9 cellular contexts compared by ENCODE assay signal in the genomic region with DNA sequence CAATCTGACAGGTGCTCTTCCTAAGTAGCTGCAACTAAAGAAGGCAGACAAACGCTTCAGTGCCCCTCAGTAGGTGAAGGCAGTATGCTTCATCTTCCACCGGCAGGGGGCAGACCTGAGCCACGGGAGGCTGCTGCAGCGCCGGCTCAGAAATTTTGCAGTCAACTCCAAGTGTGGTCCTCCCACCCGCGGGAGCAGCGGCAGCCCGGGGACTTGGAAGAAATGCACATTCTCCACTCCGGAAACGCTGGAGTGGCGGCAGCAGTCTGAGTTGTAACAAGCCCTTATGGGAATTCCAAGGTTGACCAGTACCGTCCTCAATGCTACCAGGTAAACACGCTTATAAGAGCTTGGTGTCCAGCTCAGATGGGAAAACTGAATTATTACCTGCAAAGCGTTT. TPM values are rescaled to one million over a fixed set of nuclear protein-coding genes. Genes with fewer than 3 reads are reported as not detected.
DNase-seq lines count a peak whose midpoint lies in the region; ATAC-seq and TF ChIP-seq lines count a peak whose summit lies in the region.
"Had no signal": no experiment of that assay in that cellular context is flagged by ENCODE, and none has a peak within 500 bp of the region (broad histone marks: within the 10 kb centered on the region; RNA-seq: fewer than 3 reads in every experiment).

No MANE protein-coding gene starts in this region.

- H3K4me3 ChIP-seq in OCI-LY1 (ENCODE audit: low read depth, low read length, poor library complexity, severe bottlenecking) (no peak overlapping the region), fibroblast of pulmonary artery (replicated peaks; ENCODE audit: low read depth, low read length) (no peak overlapping the region), neural progenitor cell (no peak overlapping the region)
- H3K4me3 ChIP-seq: SK-N-MC had no signal

- peaks cover 19% of the 10 kb centered on the region for H3K4me1 Mint-ChIP-seq in neural progenitor cell

- H3K27ac ChIP-seq in OCI-LY1 (ENCODE audit: low read depth, low read length, poor library complexity, severe bottlenecking) = no peak overlapping the region
- no peak overlapping the region for H3K27ac ChIP-seq in neural progenitor cell
- H3K27ac ChIP-seq: SK-N-MC had no signal

- no peak overlapping the region for H3K4me3 Mint-ChIP-seq in neural progenitor cell

- H3K9me3 Mint-ChIP-seq in neural progenitor cell = no peaks in the 10 kb centered on the region

- TF ChIP-seq CTCF in OCI-LY1 (IDR thresholded peaks at IDR 0.05; ENCODE audit: low read length) (peak; percentile 97), fibroblast of pulmonary artery (IDR thresholded peaks at IDR 0.05; ENCODE audit: low read length, missing control alignments) (peak; percentile 88), neural progenitor cell (IDR thresholded peaks at IDR 0.05) (peak; percentile 95)

- H4K20me1 ChIP-seq in OCI-LY1 (ENCODE audit: insufficient read depth, low read length) (no peaks in the 10 kb centered on the region), neural progenitor cell (ENCODE audit: low read depth) (peaks cover 19% of the 10 kb centered on the region)

- H3K27me3 ChIP-seq in OCI-LY1 (ENCODE audit: insufficient read depth, low read length) (no peaks in the 10 kb centered on the region), neural progenitor cell (peaks cover 51% of the 10 kb centered on the region)

- H3K79me2 ChIP-seq in OCI-LY1 (ENCODE audit: insufficient read depth, low read length) = no peaks in the 10 kb centered on the region
- H3K79me2 ChIP-seq in neural progenitor cell (ENCODE audit: low read depth) = no peaks in the 10 kb centered on the region

- no peaks in the 10 kb centered on the region for H3K36me3 Mint-ChIP-seq in neural progenitor cell

- H2AFZ ChIP-seq in OCI-LY1 (ENCODE audit: low read length) (no peak overlapping the region), neural progenitor cell (replicated peaks) (no peak overlapping the region)

- no peaks in the 10 kb centered on the region for H3K9me3 ChIP-seq in OCI-LY1 (ENCODE audit: low read length)
- H3K9me3 ChIP-seq in neural progenitor cell (ENCODE audit: low read depth) = no peaks in the 10 kb centered on the region

- no peak overlapping the region for H3K27ac Mint-ChIP-seq in neural progenitor cell

- ATAC-seq in GM18873 (IDR thresholded peaks at IDR 0.05; ENCODE audit: low FRiP score, unreplicated experiment) (peak; percentile 73), HG03432 (IDR thresholded peaks at IDR 0.05; ENCODE audit: unreplicated experiment) (peak; percentile 73)

- H3K9ac ChIP-seq in OCI-LY1 (ENCODE audit: low read length) (no peak overlapping the region), neural progenitor cell (no peak overlapping the region)

- peaks cover 40% of the 10 kb centered on the region for H3K27me3 Mint-ChIP-seq in neural progenitor cell (ENCODE audit: insufficient read depth, low read depth)

- H3K36me3 ChIP-seq in OCI-LY1 (ENCODE audit: insufficient read depth, low read length) (no peaks in the 10 kb centered on the region), neural progenitor cell (no peaks in the 10 kb centered on the region)

- H3F3A ChIP-seq in OCI-LY1 (ENCODE audit: insufficient read depth, low read length) (no peaks in the 10 kb centered on the region), neural progenitor cell (ENCODE audit: low read depth) (peaks cover 5% of the 10 kb centered on the region)

- H3K9me2 ChIP-seq in OCI-LY1 (ENCODE audit: low read depth, low read length) = no peaks in the 10 kb centered on the region

- no peak overlapping the region for H3K4me2 ChIP-seq in OCI-LY1 (ENCODE audit: low read length)
- no peak overlapping the region for H3K4me2 ChIP-seq in neural progenitor cell

- DNase-seq in C1 segment of cervical spinal cord (lab: John Stamatoyannopoulos, UW) (peak in 11 of 14 donors; percentile 3 to 72 (median 44)), fibroblast of pulmonary artery (ENCODE audit: low read depth) (peak; percentile 75), neural progenitor cell (ENCODE audit: low spot score) (peak; percentile 84), stromal cell of bone marrow (ENCODE audit: low read depth) (peak; percentile 50)
- peak; percentile 85 for DNase-seq in activated T-cell treated with anti-CD3 and anti-CD28 coated beads, Interleukin-2, amount 50 U/mL, for 48 hours

- H3K4me1 ChIP-seq in OCI-LY1 (ENCODE audit: insufficient read depth, low read length, severe bottlenecking) (no peaks in the 10 kb centered on the region), neural progenitor cell (peaks cover 10% of the 10 kb centered on the region)

RNA-seq across cellular contexts. Expression of a gene that starts 3.4 kb away (rescaled TPM):
- total RNA-seq in neural progenitor cell (ENCODE audit: low replicate concordance) = 22.0 and 29.0 TPM in 2 replicates

RNA-seq across cellular contexts. Expression of a gene that starts 29.4 kb away (rescaled TPM):
- 0.69 TPM in 1 of 2 replicates, not detected in the other for total RNA-seq in neural progenitor cell (ENCODE audit: low replicate concordance)

RNA-seq across cellular contexts. Expression of a gene that starts 44.8 kb away (rescaled TPM):
- not detected in 2 replicates for total RNA-seq in neural progenitor cell (ENCODE audit: low replicate concordance)
